1 cellular context compared by ENCODE assay signal in genomic region chr20:23116301-23117089, GRCh38.
TF ChIP-seq lines count a peak whose summit lies in the region.

No MANE protein-coding gene starts in this region.

TF ChIP-seq in K562, 482 proteins besides CTCF, POLR2A, EP300 and RAD21:
- TF ChIP-seq ZNF764 (CRISPR knock-in tag; IDR thresholded peaks at IDR 0.05; ENCODE audit: low read depth) (no peak), ATF3 (IDR thresholded peaks at IDR 0.05) (0 out of 2 replicates have a peak, but pooled peaks have one; percentile 15), ATF3 (CRISPR knock-in tag; conservative IDR thresholded peaks at IDR 0.05) (no peak), NCOA2 (IDR thresholded peaks at IDR 0.05; ENCODE audit: partially characterized antibody in 2 of 2) (no peak), CHAMP1 (IDR thresholded peaks at IDR 0.05) (no peak)
TF ChIP-seq in K562: peak in this region for 1.
